ENCODE assay signal across 8 cellular contexts in the genomic region with DNA sequence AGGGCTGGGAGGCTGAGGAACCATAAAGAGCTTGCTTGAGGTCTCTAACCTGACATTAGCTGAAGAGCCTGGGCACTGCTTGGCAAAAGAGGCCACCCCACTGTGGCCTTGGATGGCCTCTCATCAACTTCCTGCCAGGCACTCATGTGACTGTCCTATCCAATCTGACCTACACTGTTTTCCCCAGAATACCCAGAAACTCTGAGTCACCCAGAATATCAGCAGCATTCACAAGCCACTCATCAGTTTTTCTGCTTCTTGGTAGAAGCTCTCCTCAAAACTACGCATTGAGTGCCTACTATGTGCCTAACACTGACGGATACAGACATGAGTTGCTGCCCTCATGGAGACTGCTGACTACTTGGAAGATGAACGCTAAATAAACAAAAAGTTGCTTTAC.
DNase-seq lines count a peak whose midpoint lies in the region; ATAC-seq and TF ChIP-seq lines count a peak whose summit lies in the region.

No MANE protein-coding gene starts in this region.

- ATAC-seq in GM19395 (IDR thresholded peaks at IDR 0.05; ENCODE audit: unreplicated experiment) (no peak), HG02571 (IDR thresholded peaks at IDR 0.05; ENCODE audit: unreplicated experiment) (no peak)

- TF ChIP-seq CTCF in choroid plexus epithelial cell (conservative IDR thresholded peaks at IDR 0.05; ENCODE audit: low read depth, low read length): no peak

- no peak overlapping the region for H3K4me3 ChIP-seq in choroid plexus epithelial cell (ENCODE audit: low read depth, low read length)

- peak; percentile 20 for DNase-seq in COLO829 (ENCODE audit: low spot score)
- peak; percentile 88 for DNase-seq in MV-4-11 (lab: John Stamatoyannopoulos, UW)
- peak; percentile 66 for DNase-seq in choroid plexus epithelial cell (ENCODE audit: low read depth)
- DNase-seq in medulla oblongata (ENCODE audit: extremely low spot score): peak; percentile 76
- no peak for DNase-seq in NCI-H1694 treated with DMSO at 0.1 percent for 48 hours (lab: John Stamatoyannopoulos, UW)
- DNase-seq in NCI-H2029 treated with DMSO at 0.1 percent for 48 hours (lab: John Stamatoyannopoulos, UW): no peak

Comparison
In these comparisons a context has a peak if more than half of its experiments do, and no peak if none do; other contexts are left out.
1. DNase-seq: peak in COLO829 (single experiment), MV-4-11 (single experiment), choroid plexus epithelial cell (single experiment) and medulla oblongata (single experiment); none in NCI-H1694 treated with DMSO at 0.1 percent for 48 hours (single experiment) and NCI-H2029 treated with DMSO at 0.1 percent for 48 hours (single experiment).